ENCODE assay signal across 17 cellular contexts in genomic region chr17:4970273-4970672, GRCh38. TPM values are rescaled to one million over a fixed set of nuclear protein-coding genes. Genes with fewer than 3 reads are reported as not detected.
DNase-seq lines count a peak whose midpoint lies in the region; ATAC-seq and TF ChIP-seq lines count a peak whose summit lies in the region.
"Had no signal": no experiment of that assay in that cellular context is flagged by ENCODE, and none has a peak within 500 bp of the region (broad histone marks: within the 10 kb centered on the region; RNA-seq: fewer than 3 reads in every experiment).

No MANE protein-coding gene starts in this region.

- no peak overlapping the region for H3K4me3 ChIP-seq in right lobe of liver
- no peak overlapping the region for H3K4me3 ChIP-seq in subcutaneous abdominal adipose tissue (ENCODE audit: low read depth in 1 of 5, low read length in 5 of 5)
- H3K4me3 ChIP-seq: spleen had no signal

- WGBS in right lobe of liver (ENCODE audit: insufficient coverage, low coverage, low lambda C conversion rate, missing lambda C conversion rate): no CpG with 5 or more reads among the region's 8 CpGs

- H3K27me3 Mint-ChIP-seq in activated CD8-positive, alpha-beta T cell treated with anti-CD3 and anti-CD28 coated beads, Interleukin-2, amount 10 ng/mL, durations not matched to agents 7 days and 5 days (ENCODE audit: low read depth): no peaks in the 10 kb centered on the region
- H3K27me3 Mint-ChIP-seq in activated CD8-positive, alpha-beta T cell treated with anti-CD3 and anti-CD28 coated beads for 36 hours: no peaks in the 10 kb centered on the region
- H3K27me3 Mint-ChIP-seq in activated T-helper 1 cell treated with anti-CD3 and anti-CD28 coated beads, Interleukin-12 subunit alpha, Interleukin-12 subunit beta, Interleukin-2, Interleukin-4 antibody, amounts not matched to agents 30 ng/mL and 10 ng/mL and 1 ng/mL, durations not matched to agents 14 hours and 24 hours and 36 hours (ENCODE audit: insufficient read depth): no peaks in the 10 kb centered on the region

- no peak for TF ChIP-seq CTCF in activated CD8-positive, alpha-beta T cell treated with anti-CD3 and anti-CD28 coated beads for 36 hours (IDR thresholded peaks at IDR 0.05)
- no peak for TF ChIP-seq CTCF in right lobe of liver (IDR thresholded peaks at IDR 0.05)

- no peaks in the 10 kb centered on the region for H3K27me3 ChIP-seq in right lobe of liver
- no peaks in the 10 kb centered on the region for H3K27me3 ChIP-seq in subcutaneous abdominal adipose tissue (ENCODE audit: control insufficient read depth in 5 of 5, insufficient read depth in 4 of 5, low read length in 5 of 5)
- H3K27me3 ChIP-seq: MG63, spleen, suprapubic skin had no signal

- H3K4me1 ChIP-seq in right lobe of liver (peaks cover 0 to 24% (median 12%) of the 10 kb centered on the region in 4 donors), subcutaneous abdominal adipose tissue (ENCODE audit: control insufficient read depth in 5 of 5, insufficient read depth in 5 of 5, low read length in 5 of 5) (peaks cover 8 to 52% (median 41%) of the 10 kb centered on the region in 5 donors)

- intact Hi-C loops in activated CD8-positive, alpha-beta T cell treated with anti-CD3 and anti-CD28 coated beads for 36 hours (cut with micrococcal nuclease): no loop called here
- intact Hi-C loops in activated T-helper 1 cell treated with anti-CD3 and anti-CD28 coated beads, Interleukin-12 subunit alpha, Interleukin-12 subunit beta, Interleukin-2, Interleukin-4 antibody, amounts not matched to agents 30 ng/mL and 10 ng/mL and 1 ng/mL, durations not matched to agents 14 hours and 24 hours and 36 hours (cut with micrococcal nuclease): no loop called here
- intact Hi-C loops in right lobe of liver (cut with DNase I): loop anchor here in 1 of 2 donors (10.0 kb wide), 1 partner anchor 55 kb away; no protein-coding TSS in a partner anchor

- H3K36me3 ChIP-seq in right lobe of liver (peaks cover 0 to 7% (median under 1%) of the 10 kb centered on the region in 4 donors), subcutaneous abdominal adipose tissue (ENCODE audit: control insufficient read depth in 5 of 5, insufficient read depth in 5 of 5, low read length in 5 of 5) (peaks cover 0 to 64% (median 45%) of the 10 kb centered on the region in 5 donors)

- DNase-seq in activated CD8-positive, alpha-beta T cell treated with anti-CD3 and anti-CD28 coated beads, Interleukin-2, amount 10 ng/mL, durations not matched to agents 7 days and 5 days: no peak
- DNase-seq in activated CD8-positive, alpha-beta T cell treated with anti-CD3 and anti-CD28 coated beads for 36 hours: no peak
- DNase-seq in activated T-helper 1 cell treated with anti-CD3 and anti-CD28 coated beads, Interleukin-12 subunit alpha, Interleukin-12 subunit beta, Interleukin-2, Interleukin-4 antibody, amounts not matched to agents 30 ng/mL and 10 ng/mL and 1 ng/mL, durations not matched to agents 14 hours and 24 hours and 36 hours (ENCODE audit: low spot score): no peak
- DNase-seq in right lobe of liver (no peak), midbrain (lab: John Stamatoyannopoulos, UW) (no peak), NCI-H2196 treated with DMSO at 0.1 percent for 48 hours (lab: John Stamatoyannopoulos, UW; ENCODE audit: unreplicated experiment) (no peak)
- DNase-seq: cerebellar nuclear complex, DMS 273 treated with DMSO at 0.1 percent for 48 hours, H9, hippocampal formation, MG63, nucleus accumbens, spleen had no signal

- H3K4me3 Mint-ChIP-seq in activated CD8-positive, alpha-beta T cell treated with anti-CD3 and anti-CD28 coated beads, Interleukin-2, amount 10 ng/mL, durations not matched to agents 7 days and 5 days: no peak overlapping the region
- H3K4me3 Mint-ChIP-seq in activated CD8-positive, alpha-beta T cell treated with anti-CD3 and anti-CD28 coated beads for 36 hours: no peak overlapping the region
- H3K4me3 Mint-ChIP-seq in activated T-helper 1 cell treated with anti-CD3 and anti-CD28 coated beads, Interleukin-12 subunit alpha, Interleukin-12 subunit beta, Interleukin-2, Interleukin-4 antibody, amounts not matched to agents 30 ng/mL and 10 ng/mL and 1 ng/mL, durations not matched to agents 14 hours and 24 hours and 36 hours: peak overlapping the region; percentile 48

- H3K27ac Mint-ChIP-seq in activated CD8-positive, alpha-beta T cell treated with anti-CD3 and anti-CD28 coated beads, Interleukin-2, amount 10 ng/mL, durations not matched to agents 7 days and 5 days: peak overlapping the region; percentile 60
- H3K27ac Mint-ChIP-seq in activated CD8-positive, alpha-beta T cell treated with anti-CD3 and anti-CD28 coated beads for 36 hours: no peak overlapping the region
- H3K27ac Mint-ChIP-seq in activated T-helper 1 cell treated with anti-CD3 and anti-CD28 coated beads, Interleukin-12 subunit alpha, Interleukin-12 subunit beta, Interleukin-2, Interleukin-4 antibody, amounts not matched to agents 30 ng/mL and 10 ng/mL and 1 ng/mL, durations not matched to agents 14 hours and 24 hours and 36 hours: peak overlapping the region; percentile 86

- POLR2A ChIA-PET in activated CD8-positive, alpha-beta T cell treated with anti-CD3 and anti-CD28 coated beads, Interleukin-2, amount 10 ng/mL, durations not matched to agents 7 days and 5 days (lab: Charles Lee): interaction anchor here (0.8 to 8.2 kb wide), 4 partner anchors 21 to 61 kb away, joined by 3 to 239 read pairs (median 52); partner anchors contain the start of genes ENO3, PFN1, RNF167 and SLC25A11
- POLR2A ChIA-PET in activated CD8-positive, alpha-beta T cell treated with anti-CD3 and anti-CD28 coated beads for 36 hours (lab: Charles Lee): interaction anchor here (0.7 to 15.1 kb wide), 8 partner anchors 10 to 75 kb away, joined by 3 to 627 read pairs (median 8); partner anchors contain the start of genes C17orf107, CAMTA2, ENO3 and PFN1

- no peak for ATAC-seq in activated CD8-positive, alpha-beta T cell treated with anti-CD3 and anti-CD28 coated beads, Interleukin-2, amount 10 ng/mL, durations not matched to agents 7 days and 5 days
- no peak for ATAC-seq in activated CD8-positive, alpha-beta T cell treated with anti-CD3 and anti-CD28 coated beads for 36 hours
- ATAC-seq in right lobe of liver (no peak), GM21423 (IDR thresholded peaks at IDR 0.05; ENCODE audit: unreplicated experiment) (no peak)

- H3K9me3 Mint-ChIP-seq in activated CD8-positive, alpha-beta T cell treated with anti-CD3 and anti-CD28 coated beads, Interleukin-2, amount 10 ng/mL, durations not matched to agents 7 days and 5 days (ENCODE audit: insufficient read depth): no peaks in the 10 kb centered on the region
- peaks cover under 1% of the 10 kb centered on the region for H3K9me3 Mint-ChIP-seq in activated CD8-positive, alpha-beta T cell treated with anti-CD3 and anti-CD28 coated beads for 36 hours
- H3K9me3 Mint-ChIP-seq in activated T-helper 1 cell treated with anti-CD3 and anti-CD28 coated beads, Interleukin-12 subunit alpha, Interleukin-12 subunit beta, Interleukin-2, Interleukin-4 antibody, amounts not matched to agents 30 ng/mL and 10 ng/mL and 1 ng/mL, durations not matched to agents 14 hours and 24 hours and 36 hours: no peaks in the 10 kb centered on the region

- peak overlapping the region in 2 of 3 donors; percentile 59 to 87 for H3K27ac ChIP-seq in right lobe of liver
- peak overlapping the region; percentile 93 for H3K27ac ChIP-seq in subcutaneous abdominal adipose tissue (ENCODE audit: low read depth, low read length)

- CTCF ChIA-PET in activated CD8-positive, alpha-beta T cell treated with anti-CD3 and anti-CD28 coated beads, Interleukin-2, amount 10 ng/mL, durations not matched to agents 7 days and 5 days (lab: Charles Lee): interaction anchor here (0.8 to 3.4 kb wide), 7 partner anchors 10 to 92 kb away, joined by 3 to 30 read pairs (median 5); partner anchors contain the start of gene C17orf107
- CTCF ChIA-PET in activated CD8-positive, alpha-beta T cell treated with anti-CD3 and anti-CD28 coated beads for 36 hours (lab: Charles Lee): interaction anchor here (1.2 to 3.6 kb wide), 4 partner anchors 10 to 92 kb away, joined by 3 to 30 read pairs (median 6); partner anchors contain the start of gene PFN1

- no peaks in the 10 kb centered on the region for H3K9me3 ChIP-seq in right lobe of liver
- no peaks in the 10 kb centered on the region for H3K9me3 ChIP-seq in subcutaneous abdominal adipose tissue (ENCODE audit: control insufficient read depth in 5 of 5, low read length in 5 of 5)
- H3K9me3 ChIP-seq: MG63, spleen, suprapubic skin had no signal

- TF ChIP-seq POLR2A in right lobe of liver (IDR thresholded peaks at IDR 0.05): no peak

- peaks cover 44% of the 10 kb centered on the region for H3K36me3 Mint-ChIP-seq in activated CD8-positive, alpha-beta T cell treated with anti-CD3 and anti-CD28 coated beads, Interleukin-2, amount 10 ng/mL, durations not matched to agents 7 days and 5 days (ENCODE audit: low read depth)
- H3K36me3 Mint-ChIP-seq in activated CD8-positive, alpha-beta T cell treated with anti-CD3 and anti-CD28 coated beads for 36 hours (ENCODE audit: low read depth): peaks cover 39% of the 10 kb centered on the region
- peaks cover 51% of the 10 kb centered on the region for H3K36me3 Mint-ChIP-seq in activated T-helper 1 cell treated with anti-CD3 and anti-CD28 coated beads, Interleukin-12 subunit alpha, Interleukin-12 subunit beta, Interleukin-2, Interleukin-4 antibody, amounts not matched to agents 30 ng/mL and 10 ng/mL and 1 ng/mL, durations not matched to agents 14 hours and 24 hours and 36 hours (ENCODE audit: low read depth)

- peak overlapping the region in 2 of 5 donors; percentile 9 to 59 for H3K9ac ChIP-seq in subcutaneous abdominal adipose tissue (ENCODE audit: low read length in 5 of 5)

- H3K4me1 Mint-ChIP-seq in activated CD8-positive, alpha-beta T cell treated with anti-CD3 and anti-CD28 coated beads, Interleukin-2, amount 10 ng/mL, durations not matched to agents 7 days and 5 days (ENCODE audit: low read depth): peaks cover 32% of the 10 kb centered on the region
- H3K4me1 Mint-ChIP-seq in activated CD8-positive, alpha-beta T cell treated with anti-CD3 and anti-CD28 coated beads for 36 hours (ENCODE audit: low read depth): peaks cover 32% of the 10 kb centered on the region
- peaks cover 37% of the 10 kb centered on the region for H3K4me1 Mint-ChIP-seq in activated T-helper 1 cell treated with anti-CD3 and anti-CD28 coated beads, Interleukin-12 subunit alpha, Interleukin-12 subunit beta, Interleukin-2, Interleukin-4 antibody, amounts not matched to agents 30 ng/mL and 10 ng/mL and 1 ng/mL, durations not matched to agents 14 hours and 24 hours and 36 hours (ENCODE audit: low read depth)

RNA-seq across cellular contexts. Expression of gene SPAG7, which starts 2.7 kb away (rescaled TPM):
- total RNA-seq in activated CD8-positive, alpha-beta T cell treated with anti-CD3 and anti-CD28 coated beads, Interleukin-2, amount 10 ng/mL, durations not matched to agents 7 days and 5 days: 10 to 100 TPM; 52.3 to 53.6 TPM
- total RNA-seq in activated CD8-positive, alpha-beta T cell treated with anti-CD3 and anti-CD28 coated beads for 36 hours: 10 to 100 TPM; 62.7 to 62.9 TPM
- 66.5 and 69.5 TPM in 2 replicates for total RNA-seq in activated T-helper 1 cell treated with anti-CD3 and anti-CD28 coated beads, Interleukin-12 subunit alpha, Interleukin-12 subunit beta, Interleukin-2, Interleukin-4 antibody, amounts not matched to agents 30 ng/mL and 10 ng/mL and 1 ng/mL, durations not matched to agents 14 hours and 24 hours and 36 hours
- 10 to 100 TPM; 22.3 to 33.9 (median 26.4) TPM for total RNA-seq in right lobe of liver

RNA-seq across cellular contexts. Expression of gene CAMTA2, which starts 17.2 kb away (rescaled TPM):
- total RNA-seq in activated CD8-positive, alpha-beta T cell treated with anti-CD3 and anti-CD28 coated beads, Interleukin-2, amount 10 ng/mL, durations not matched to agents 7 days and 5 days: 10 to 100 TPM; 51.3 to 55.5 TPM
- 10 to 100 TPM; 91.5 to 99.0 TPM for total RNA-seq in activated CD8-positive, alpha-beta T cell treated with anti-CD3 and anti-CD28 coated beads for 36 hours
- 98.5 and 103 TPM in 2 replicates for total RNA-seq in activated T-helper 1 cell treated with anti-CD3 and anti-CD28 coated beads, Interleukin-12 subunit alpha, Interleukin-12 subunit beta, Interleukin-2, Interleukin-4 antibody, amounts not matched to agents 30 ng/mL and 10 ng/mL and 1 ng/mL, durations not matched to agents 14 hours and 24 hours and 36 hours
- total RNA-seq in right lobe of liver: 10 to 100 TPM; 15.3 to 21.1 (median 17.7) TPM

RNA-seq across cellular contexts. Expression of gene ENO3, which starts 19.4 kb away (rescaled TPM):
- total RNA-seq in activated CD8-positive, alpha-beta T cell treated with anti-CD3 and anti-CD28 coated beads, Interleukin-2, amount 10 ng/mL, durations not matched to agents 7 days and 5 days: 10 to 100 TPM; 26.6 to 34.3 TPM
- 10 to 100 TPM; 31.3 to 34.0 TPM for total RNA-seq in activated CD8-positive, alpha-beta T cell treated with anti-CD3 and anti-CD28 coated beads for 36 hours
- 42.5 and 44.5 TPM in 2 replicates for total RNA-seq in activated T-helper 1 cell treated with anti-CD3 and anti-CD28 coated beads, Interleukin-12 subunit alpha, Interleukin-12 subunit beta, Interleukin-2, Interleukin-4 antibody, amounts not matched to agents 30 ng/mL and 10 ng/mL and 1 ng/mL, durations not matched to agents 14 hours and 24 hours and 36 hours
- 10 to 100 TPM; 54.7 to 69.8 (median 58.7) TPM for total RNA-seq in right lobe of liver

RNA-seq across cellular contexts. Expression of gene PFN1, which starts 21.9 kb away (rescaled TPM):
- 1,000 to 10,000 TPM; 2,493 to 2,581 TPM for total RNA-seq in activated CD8-positive, alpha-beta T cell treated with anti-CD3 and anti-CD28 coated beads, Interleukin-2, amount 10 ng/mL, durations not matched to agents 7 days and 5 days
- 1,000 to 10,000 TPM; 1,726 to 1,759 TPM for total RNA-seq in activated CD8-positive, alpha-beta T cell treated with anti-CD3 and anti-CD28 coated beads for 36 hours
- total RNA-seq in activated T-helper 1 cell treated with anti-CD3 and anti-CD28 coated beads, Interleukin-12 subunit alpha, Interleukin-12 subunit beta, Interleukin-2, Interleukin-4 antibody, amounts not matched to agents 30 ng/mL and 10 ng/mL and 1 ng/mL, durations not matched to agents 14 hours and 24 hours and 36 hours: 1,423 and 1,429 TPM in 2 replicates
- total RNA-seq in right lobe of liver: 1,000 to 10,000 TPM in 1 of 6 experiments, 100 to 1,000 TPM in 5; 221 to 1,037 (median 292) TPM

RNA-seq across cellular contexts. Expression of gene INCA1, which starts 27.0 kb away (rescaled TPM):
- total RNA-seq in activated CD8-positive, alpha-beta T cell treated with anti-CD3 and anti-CD28 coated beads, Interleukin-2, amount 10 ng/mL, durations not matched to agents 7 days and 5 days: under 1 TPM; 0.26 to 0.29 TPM
- under 1 TPM in 1 of 2 experiments, not detected in 1; 0.63 TPM for total RNA-seq in activated CD8-positive, alpha-beta T cell treated with anti-CD3 and anti-CD28 coated beads for 36 hours
- total RNA-seq in activated T-helper 1 cell treated with anti-CD3 and anti-CD28 coated beads, Interleukin-12 subunit alpha, Interleukin-12 subunit beta, Interleukin-2, Interleukin-4 antibody, amounts not matched to agents 30 ng/mL and 10 ng/mL and 1 ng/mL, durations not matched to agents 14 hours and 24 hours and 36 hours: 0.34 and 0.37 TPM in 2 replicates
- total RNA-seq in right lobe of liver: 1 to 10 TPM in 2 of 6 experiments, under 1 TPM in 3, not detected in 1; 0.83 to 1.3 (median 0.97) TPM
- total RNA-seq: NCI-H460 had no signal
